12 cellular contexts compared by ENCODE assay signal in genomic region chr3:118526758-118527526, GRCh38.
DNase-seq lines count a peak whose midpoint lies in the region; ATAC-seq lines count a peak whose summit lies in the region.
"Had no signal": no experiment of that assay in that cellular context is flagged by ENCODE, and none has a peak within 500 bp of the region (broad histone marks: within the 10 kb centered on the region; RNA-seq: fewer than 3 reads in every experiment).

No MANE protein-coding gene starts in this region.

- intact Hi-C loops in cardiac septum (cut with DNase I) = no loop called here

- DNase-seq in H4 (ENCODE audit: low spot score) (peak; percentile 33), midbrain (lab: John Stamatoyannopoulos, UW) (peak; percentile 10), NCI-H1417 (lab: John Stamatoyannopoulos, UW) (no peak), cardiac septum (ENCODE audit: low spot score) (no peak), NOMO-1 (lab: John Stamatoyannopoulos, UW; ENCODE audit: unreplicated experiment in 2 of 2) (no peak), NCI-H82 treated with DMSO at 0.1 percent for 48 hours (lab: John Stamatoyannopoulos, UW; ENCODE audit: unreplicated experiment) (no peak)
- DNase-seq: HCEC 1CT, left lung, NCI-H1092 treated with DMSO at 0.1 percent for 48 hours, NCI-H345 had no signal

- ATAC-seq in GM18861 (IDR thresholded peaks at IDR 0.05; ENCODE audit: unreplicated experiment) (peak; percentile 89), HG03442 (IDR thresholded peaks at IDR 0.05; ENCODE audit: unreplicated experiment) (peak; percentile 93)
- ATAC-seq: left lung had no signal

Comparison
In these comparisons a context has a peak if more than half of its experiments do, and no peak if none do; other contexts are left out.
1. DNase-seq: peak in H4 (single experiment) and midbrain (single experiment); none in NCI-H1417 (0 of 3), cardiac septum (single experiment), NOMO-1 (0 of 2) and NCI-H82 treated with DMSO at 0.1 percent for 48 hours (single experiment).